8 cellular contexts compared by ENCODE assay signal in the genomic region with DNA sequence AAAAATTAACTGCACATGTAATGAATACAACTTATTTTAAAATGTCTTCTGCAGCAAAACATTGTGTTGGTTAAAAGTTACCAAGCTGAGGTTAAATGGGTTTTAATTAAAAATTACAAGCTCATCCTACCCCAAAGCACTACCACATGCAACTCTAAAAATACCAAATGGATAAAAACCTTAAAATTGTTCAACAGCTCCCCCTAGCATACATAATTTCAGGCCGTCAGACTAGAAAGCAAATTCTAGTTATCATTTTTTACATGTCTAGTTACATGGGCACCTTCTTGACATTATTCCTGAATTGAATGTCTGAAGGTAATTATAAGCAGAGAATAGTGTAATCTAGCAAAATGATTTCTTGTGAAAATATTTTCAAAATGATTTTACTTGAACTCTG.
DNase-seq lines count a peak whose midpoint lies in the region; ATAC-seq, FAIRE-seq and TF ChIP-seq lines count a peak whose summit lies in the region.

No MANE protein-coding gene starts in this region.

- no peak overlapping the region for H3K27ac Mint-ChIP-seq in endodermal cell

- no peaks in the 10 kb centered on the region for H3K36me3 Mint-ChIP-seq in endodermal cell (ENCODE audit: low read depth)

- H3K4me1 ChIP-seq in endodermal cell (ENCODE audit: control insufficient read depth, insufficient read depth, low read length) (peaks cover 22% of the 10 kb centered on the region), pancreas (peaks cover 0 to 9% (median 8%) of the 10 kb centered on the region in 3 donors)

- no peak overlapping the region for H3K9ac ChIP-seq in endodermal cell (ENCODE audit: extremely low read depth, low read length, poor library complexity, severe bottlenecking)

- 84% methylated on average over 1 of the region's 1 CpG; no CpG with 5 or more reads in 1 of the 2 experiments for WGBS in endodermal cell (ENCODE audit: insufficient coverage in 1 of 2, insufficient read length in 1 of 2), 2 experiments
- WGBS in pancreas, 2 donors = 11 to 18% methylated on average over 1 of the region's 1 CpG

- H3K4me3 ChIP-seq in endodermal cell (ENCODE audit: low read length) = no peak overlapping the region
- no peak overlapping the region for H3K4me3 ChIP-seq in pancreas

- H3K27me3 ChIP-seq in endodermal cell (ENCODE audit: control insufficient read depth, insufficient read depth, low read length, poor library complexity, severe bottlenecking) (no peaks in the 10 kb centered on the region), pancreas (no peaks in the 10 kb centered on the region)

- no peaks in the 10 kb centered on the region for H3K9me3 Mint-ChIP-seq in endodermal cell

- H3K27ac ChIP-seq in endodermal cell (ENCODE audit: low read depth, low read length) (no peak overlapping the region), pancreas (no peak overlapping the region)

- H3K27me3 Mint-ChIP-seq in endodermal cell (ENCODE audit: insufficient read depth) = peaks cover 3% of the 10 kb centered on the region

- FAIRE-seq in GM18507 (lab: Jason Lieb, UNC) (peak; percentile 35), pancreas (lab: Jason Lieb, UNC) (peak; percentile 9), GM12891 (lab: Jason Lieb, UNC) (no peak)

- ATAC-seq in pancreas = peak in 3 of 4 donors; percentile 57 to 80 (median 79)
- no peak for ATAC-seq in HG03520 (IDR thresholded peaks at IDR 0.05; ENCODE audit: unreplicated experiment)

- no peak for TF ChIP-seq POLR2A in GM12891 (IDR thresholded peaks at IDR 0.05; ENCODE audit: low read depth, low read length)

- no peak overlapping the region for H3K4me3 Mint-ChIP-seq in endodermal cell

- intact Hi-C loops in pancreas (cut with DNase I) = loop anchor here in 1 of 3 donors (10.0 kb wide), 1 partner anchor 319 kb away; no protein-coding TSS in a partner anchor

- H3K4me1 Mint-ChIP-seq in endodermal cell = peaks cover 32% of the 10 kb centered on the region

- DNase-seq in GM18507 (ENCODE audit: extremely low spot score, insufficient read length, low read depth) (no peak), NCI-H748 treated with DMSO at 0.1 percent for 48 hours (lab: John Stamatoyannopoulos, UW) (peak; percentile 9), endodermal cell (no peak), pancreas (no peak), NCI-H510A (lab: John Stamatoyannopoulos, UW) (no peak), GM12891 (ENCODE audit: insufficient read length, low spot score) (no peak)
- no peak for DNase-seq in stimulated activated naive CD4-positive, alpha-beta T cell (lab: John Stamatoyannopoulos, UW)

- TF ChIP-seq CTCF in endodermal cell (conservative IDR thresholded peaks at IDR 0.05) = peak; percentile 63
- peak in 2 of 4 donors; percentile 8 to 18 for TF ChIP-seq CTCF in pancreas (IDR thresholded peaks at IDR 0.05)

- H3K36me3 ChIP-seq in endodermal cell (ENCODE audit: control insufficient read depth, insufficient read depth, low read length) (no peaks in the 10 kb centered on the region), pancreas (no peaks in the 10 kb centered on the region)

- H3K9me3 ChIP-seq in endodermal cell (ENCODE audit: control insufficient read depth, low read length) (no peaks in the 10 kb centered on the region), pancreas (no peaks in the 10 kb centered on the region)

TF ChIP-seq in GM12891, 5 proteins besides CTCF, POLR2A, EP300 and RAD21:
- TF ChIP-seq TAF1 (IDR thresholded peaks at IDR 0.05; ENCODE audit: low read depth, low read length) (no peak), PAX5 (IDR thresholded peaks at IDR 0.05; ENCODE audit: insufficient read depth, low read length, severe bottlenecking) (no peak), SPI1 (IDR thresholded peaks at IDR 0.05; ENCODE audit: low read depth, low read length) (no peak), POU2F2 (IDR thresholded peaks at IDR 0.05; ENCODE audit: low read depth, low read length) (no peak), POLR2AphosphoS5 (IDR thresholded peaks at IDR 0.05; ENCODE audit: low read depth, low read length) (no peak)
TF ChIP-seq in GM12891: peak in this region for 0.
